Comparison of ENCODE assay signal across 8 cellular contexts in the genomic region with DNA sequence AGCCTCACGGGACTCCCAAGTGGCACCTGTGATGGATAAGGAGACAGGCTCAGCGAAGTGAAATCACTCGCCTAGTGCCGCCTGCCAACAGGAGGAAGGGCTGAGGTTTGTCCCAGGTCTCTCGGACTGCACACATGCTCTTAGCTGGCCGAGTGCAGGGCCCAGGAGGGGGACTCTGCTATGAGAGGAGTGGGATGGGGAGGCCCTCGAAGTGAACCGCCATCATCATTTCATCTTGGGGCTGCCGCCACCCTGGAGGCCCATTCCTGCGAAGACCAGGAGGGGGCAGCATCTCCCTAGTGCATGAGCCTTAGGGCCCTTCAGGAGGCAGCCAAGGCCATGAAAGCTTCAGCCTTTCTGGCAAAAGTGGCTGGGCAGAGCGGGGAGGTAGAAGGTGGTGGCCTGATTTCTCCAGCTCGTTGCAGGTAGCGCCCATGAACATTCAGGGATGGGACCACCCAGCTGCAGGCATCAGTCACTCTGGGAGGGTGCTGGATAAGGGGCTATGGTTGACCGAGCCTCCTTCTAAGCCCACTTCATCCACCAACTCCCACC. TPM values are rescaled to one million over a fixed set of nuclear protein-coding genes. Genes with fewer than 3 reads are reported as not detected.
DNase-seq lines count a peak whose midpoint lies in the region; ATAC-seq and TF ChIP-seq lines count a peak whose summit lies in the region.

No MANE protein-coding gene starts in this region.

- H3K4me1 ChIP-seq in Panc1 (ENCODE audit: control insufficient read depth, insufficient read depth, low read length), result no peaks in the 10 kb centered on the region
- H3K4me1 ChIP-seq in fibroblast of lung (ENCODE audit: control insufficient read depth, extremely low read depth, insufficient read depth, low read length), result peaks cover 3% of the 10 kb centered on the region
- H3K4me1 ChIP-seq in neuronal stem cell (ENCODE audit: control insufficient read depth in 2 of 2, insufficient read depth in 1 of 2, low read depth in 1 of 2, low read length in 2 of 2), result peaks cover 2% of the 10 kb centered on the region in 2 donors
- H3K4me1 ChIP-seq in tibial nerve, result peaks cover 0 to 24% (median 6%) of the 10 kb centered on the region in 4 donors

- peak overlapping the region; percentile 6 for H3K23ac ChIP-seq in neuronal stem cell (ENCODE audit: low read depth, low read length, poor library complexity)

- no peaks in the 10 kb centered on the region for H3K79me2 ChIP-seq in fibroblast of lung (ENCODE audit: control insufficient read depth, insufficient read depth, low read length)

- peaks cover 3% of the 10 kb centered on the region for H3K4me1 Mint-ChIP-seq in activated T-cell treated with anti-CD3 and anti-CD28 coated beads, Interleukin-2, amount 50 U/mL, for 72 hours (ENCODE audit: low read depth)

- no peaks in the 10 kb centered on the region for H3K27me3 Mint-ChIP-seq in activated T-cell treated with anti-CD3 and anti-CD28 coated beads, Interleukin-2, amount 50 U/mL, for 72 hours (ENCODE audit: low read depth)

- no peaks in the 10 kb centered on the region for H3K9me3 ChIP-seq in Panc1 (ENCODE audit: control insufficient read depth, insufficient read depth, low read depth, low read length)
- no peaks in the 10 kb centered on the region for H3K9me3 ChIP-seq in fibroblast of lung (ENCODE audit: control insufficient read depth, insufficient read depth, low read depth, low read length)
- no peaks in the 10 kb centered on the region for H3K9me3 ChIP-seq in neuronal stem cell (replicated peaks in 1 of 2; ENCODE audit: control insufficient read depth in 2 of 2, insufficient read depth in 1 of 2, low read depth in 1 of 2, low read length in 2 of 2)
- H3K9me3 ChIP-seq in tibial nerve, result no peaks in the 10 kb centered on the region

- no peak overlapping the region for H2BK12ac ChIP-seq in neuronal stem cell (ENCODE audit: low read length)

- H2BK120ac ChIP-seq in neuronal stem cell (ENCODE audit: low read depth, low read length), result no peak overlapping the region

- no peaks in the 10 kb centered on the region for H4K20me1 ChIP-seq in fibroblast of lung (ENCODE audit: control insufficient read depth, extremely low read depth, insufficient read depth, low read length)

- no peak for TF ChIP-seq POLR2A in tibial nerve (IDR thresholded peaks at IDR 0.05)

- H2BK5ac ChIP-seq in neuronal stem cell (ENCODE audit: low read length), result no peak overlapping the region

- peak overlapping the region; percentile 66 for H2BK15ac ChIP-seq in neuronal stem cell (ENCODE audit: low read length)

- H2AFZ ChIP-seq in fibroblast of lung (ENCODE audit: low read length) (peak overlapping the region; percentile 64), neuronal stem cell (ENCODE audit: low read length) (peak overlapping the region; percentile 85)

- WGBS in neuronal stem cell (ENCODE audit: extremely low coverage in 2 of 2, insufficient read length in 2 of 2, insufficient replicate concordance in 1 of 2), 2 donors, result no CpG with 5 or more reads among the region's 14 CpGs
- WGBS in tibial nerve, 2 donors, result 50% methylated on average over 13 to 14 of the region's 14 CpGs

- peak overlapping the region; percentile 58 for H3K18ac ChIP-seq in neuronal stem cell (ENCODE audit: low read length)

- DNase-seq in GM06990 (ENCODE audit: extremely low read depth, insufficient read length) (peak; percentile 65), HUDEP-2 (lab: John Stamatoyannopoulos, UW; ENCODE audit: unreplicated experiment in 76 of 76) (peak in 63 of 76 experiments; percentile 5 to 79 (median 50)), Panc1 (ENCODE audit: low read depth, low spot score) (peak; percentile 33), fibroblast of lung (ENCODE audit: low read depth in 2 of 2) (peak; percentile 55 to 74), neuronal stem cell (ENCODE audit: low spot score) (peak; percentile 76), tibial nerve (ENCODE audit: low spot score in 2 of 2) (peak; percentile 58 to 83), HPDE6-E6E7 (ENCODE audit: extremely low spot score) (no peak)
- DNase-seq in activated T-cell treated with anti-CD3 and anti-CD28 coated beads, Interleukin-2, amount 50 U/mL, for 72 hours, result peak; percentile 75 to 83

- H3K4me2 ChIP-seq in fibroblast of lung (ENCODE audit: extremely low read depth, insufficient read depth, low read length), result no peak overlapping the region
- no peak overlapping the region for H3K4me2 ChIP-seq in neuronal stem cell (ENCODE audit: insufficient read depth, low read length, poor library complexity, severe bottlenecking)

- H3K9ac ChIP-seq in fibroblast of lung (ENCODE audit: insufficient read depth, low read length), result no peak overlapping the region
- H3K9ac ChIP-seq in neuronal stem cell (ENCODE audit: low read depth, low read length, poor library complexity), result no peak overlapping the region

- no peak overlapping the region for H3K27ac Mint-ChIP-seq in activated T-cell treated with anti-CD3 and anti-CD28 coated beads, Interleukin-2, amount 50 U/mL, for 72 hours

- POLR2A ChIA-PET in Panc1 (lab: Charles Lee), result no interaction called here

- H3K4me3 Mint-ChIP-seq in activated T-cell treated with anti-CD3 and anti-CD28 coated beads, Interleukin-2, amount 50 U/mL, for 72 hours, result no peak overlapping the region

- H3K27ac ChIP-seq in Panc1 (ENCODE audit: low read length) (no peak overlapping the region), fibroblast of lung (ENCODE audit: insufficient read depth, low read length) (no peak overlapping the region), neuronal stem cell (replicated peaks; ENCODE audit: low read length) (no peak overlapping the region), tibial nerve (no peak overlapping the region)

- peak in 1 of 2 donors; percentile 37 for TF ChIP-seq EP300 in tibial nerve (IDR thresholded peaks at IDR 0.05)

- H3K4me3 ChIP-seq in GM06990 (replicated peaks; ENCODE audit: low read depth, low read length) (no peak overlapping the region), Panc1 (ENCODE audit: low read depth in 2 of 2, low read length in 2 of 2) (no peak overlapping the region), fibroblast of lung (replicated peaks in 1 of 4; ENCODE audit: control extremely low read depth in 1 of 4, insufficient read depth in 1 of 4, low read depth in 3 of 4, low read length in 4 of 4) (no peak overlapping the region), neuronal stem cell (ENCODE audit: low read length in 2 of 2) (no peak overlapping the region), tibial nerve (no peak overlapping the region)

- intact Hi-C loops in Panc1 (cut with micrococcal nuclease; ENCODE audit: unreplicated experiment), result loop anchor here (2.0 kb wide), 1 partner anchor 93 kb away; no protein-coding TSS in a partner anchor

- CTCF ChIA-PET in Panc1 (lab: Charles Lee), result interaction anchor here (0.6 to 2.2 kb wide), 8 partner anchors 10 to 174 kb away, joined by 3 to 16 read pairs (median 5); no protein-coding TSS in a partner anchor

- peaks cover 61% of the 10 kb centered on the region for H3K36me3 ChIP-seq in GM06990 (ENCODE audit: control insufficient read depth, insufficient read depth, low read length)
- H3K36me3 ChIP-seq in Panc1 (ENCODE audit: control insufficient read depth, insufficient read depth, low read length), result no peaks in the 10 kb centered on the region
- H3K36me3 ChIP-seq in fibroblast of lung (ENCODE audit: control insufficient read depth, insufficient read depth, low read length), result peaks cover 13% of the 10 kb centered on the region
- peaks cover 0 to 9% of the 10 kb centered on the region in 2 donors for H3K36me3 ChIP-seq in neuronal stem cell (replicated peaks in 1 of 2; ENCODE audit: control insufficient read depth in 2 of 2, insufficient read depth in 2 of 2, low read length in 2 of 2)
- H3K36me3 ChIP-seq in tibial nerve, result peaks cover 0 to 4% (median 0%) of the 10 kb centered on the region in 3 donors

- no peaks in the 10 kb centered on the region for H3K9me3 Mint-ChIP-seq in activated T-cell treated with anti-CD3 and anti-CD28 coated beads, Interleukin-2, amount 50 U/mL, for 72 hours

- peak overlapping the region; percentile 68 for H4K8ac ChIP-seq in neuronal stem cell (ENCODE audit: low read depth, low read length)

- H3K27me3 ChIP-seq in GM06990 (replicated peaks; ENCODE audit: control insufficient read depth, insufficient read depth, low read length) (no peaks in the 10 kb centered on the region), Panc1 (ENCODE audit: control insufficient read depth, insufficient read depth, low read length) (no peaks in the 10 kb centered on the region), fibroblast of lung (ENCODE audit: control insufficient read depth, insufficient read depth, low read length) (no peaks in the 10 kb centered on the region), neuronal stem cell (ENCODE audit: control insufficient read depth in 3 of 3, insufficient read depth in 3 of 3, low read depth in 1 of 3, low read length in 3 of 3) (no peaks in the 10 kb centered on the region), tibial nerve (no peaks in the 10 kb centered on the region)

- in situ Hi-C loops in Panc1 (cut with HindIII; ENCODE audit: low pct_unique_long_range_greater_than_20kb, low sequenced_read_pairs), result no loop called here

- H4K91ac ChIP-seq in neuronal stem cell (ENCODE audit: low read depth, low read length, poor library complexity), result no peak overlapping the region

- peak overlapping the region; percentile 75 for H3K14ac ChIP-seq in neuronal stem cell (ENCODE audit: low read length)

- no peak overlapping the region for H2AK5ac ChIP-seq in neuronal stem cell (ENCODE audit: low read depth, low read length)

- no peak overlapping the region for H3K4ac ChIP-seq in neuronal stem cell (ENCODE audit: low read length)

- peaks cover 2 to 15% of the 10 kb centered on the region in 2 donors for H3K36me3 Mint-ChIP-seq in activated T-cell treated with anti-CD3 and anti-CD28 coated beads, Interleukin-2, amount 50 U/mL, for 72 hours (ENCODE audit: insufficient read depth in 2 of 2)

- H3K79me1 ChIP-seq in neuronal stem cell (ENCODE audit: low read depth, low read length), result no peaks in the 10 kb centered on the region

- no TSS peak for BruUV-seq in Panc1 (replicated peaks; lab: Mats Ljungman, UMichigan)

- peak; percentile 96 for ATAC-seq in Panc1
- ATAC-seq in activated T-cell treated with anti-CD3 and anti-CD28 coated beads, Interleukin-2, amount 50 U/mL, for 72 hours (replicated peaks in 1 of 2), result peak; percentile 81 to 91

- TF ChIP-seq CTCF in GM06990 (IDR thresholded peaks at IDR 0.05; ENCODE audit: insufficient read depth, low read length, poor library complexity, severe bottlenecking) (peak; percentile 93), Panc1 (IDR thresholded peaks at IDR 0.05) (peak; percentile 97), fibroblast of lung (conservative IDR thresholded peaks at IDR 0.05 in 1 of 2, IDR thresholded peaks at IDR 0.05 in 1 of 2; ENCODE audit: low read depth in 1 of 2, low read length in 2 of 2) (peak; percentile 98), tibial nerve (IDR thresholded peaks at IDR 0.05) (peak; percentile 85 to 95 (median 89))

RNA-seq across cellular contexts. Expression of a gene that starts 17.3 kb away (rescaled TPM):
- total RNA-seq in Panc1 (2021; ENCODE audit: unreplicated experiment), result 1.6 TPM
- polyA plus RNA-seq in Panc1 (2012; ENCODE audit: insufficient read length), result 0.79 TPM
- 100 to 1,000 TPM; 227 to 240 TPM for total RNA-seq in activated T-cell treated with anti-CD3 and anti-CD28 coated beads, Interleukin-2, amount 50 U/mL, for 72 hours
- 1.8 and 3.0 TPM in 2 replicates for total RNA-seq in fibroblast of lung
- polyA plus RNA-seq in fibroblast of lung, result 1.3 and 2.2 TPM in 2 replicates
- polyA plus RNA-seq in fibroblast of lung (2012), result 1.2 and 3.0 TPM in 2 replicates
- polyA minus RNA-seq in fibroblast of lung (ENCODE audit: low replicate concordance), result 2.9 and 4.9 TPM in 2 replicates
- polyA plus RNA-seq in neuronal stem cell (2013, experiment 1 of 2), result 0.50 TPM
- 0.51 TPM for polyA plus RNA-seq in neuronal stem cell (2013, experiment 2 of 2)
- total RNA-seq in tibial nerve, result 10 to 100 TPM; 24.0 to 32.9 (median 30.2) TPM

RNA-seq across cellular contexts. Expression of a gene that starts 19.8 kb away (rescaled TPM):
- total RNA-seq in Panc1 (2021; ENCODE audit: unreplicated experiment), result 6.4 TPM
- polyA plus RNA-seq in Panc1 (2012; ENCODE audit: insufficient read length), result 4.5 TPM
- total RNA-seq in activated T-cell treated with anti-CD3 and anti-CD28 coated beads, Interleukin-2, amount 50 U/mL, for 72 hours, result 10 to 100 TPM; 21.0 to 21.1 TPM
- 9.6 and 10.0 TPM in 2 replicates for total RNA-seq in fibroblast of lung
- polyA plus RNA-seq in fibroblast of lung, result 12.4 and 13.1 TPM in 2 replicates
- 14.2 and 16.1 TPM in 2 replicates for polyA plus RNA-seq in fibroblast of lung (2012)
- polyA minus RNA-seq in fibroblast of lung (ENCODE audit: low replicate concordance), result 12.0 and 30.6 TPM in 2 replicates
- polyA plus RNA-seq in neuronal stem cell (2013, experiment 1 of 2), result 0.49 TPM
- polyA plus RNA-seq in neuronal stem cell (2013, experiment 2 of 2), result 0.47 TPM
- 10 to 100 TPM in 1 of 4 donors, 1 to 10 TPM in 3; 1.5 to 18.0 (median 3.7) TPM for total RNA-seq in tibial nerve

Comparison
In these comparisons a context has a peak if more than half of its experiments do, and no peak if none do; other contexts are left out.
1. RNA of a gene that starts 17.3 kb away (total RNA-seq): 227 to 240 TPM in activated T-cell treated with anti-CD3 and anti-CD28 coated beads, Interleukin-2, amount 50 U/mL, for 72 hours; 24.0 to 32.9 TPM in tibial nerve, 1.8 to 3.0 TPM in fibroblast of lung and 1.6 TPM in Panc1 (single experiment); every median in the first group is over 4 times any median in the second.
2. Peak in every context shown above with its lines, with median percentiles within 50 percentile points of each other: CTCF ChIP-seq.